In genomic region chr18:41096504-41096903, GRCh38 we compare ENCODE assay signal across 11 cellular contexts.
DNase-seq lines count a peak whose midpoint lies in the region; ATAC-seq lines count a peak whose summit lies in the region.
"Had no signal": no experiment of that assay in that cellular context is flagged by ENCODE, and none has a peak within 500 bp of the region (broad histone marks: within the 10 kb centered on the region; RNA-seq: fewer than 3 reads in every experiment).

No MANE protein-coding gene starts in this region.

- ATAC-seq in GM18868 (IDR thresholded peaks at IDR 0.05; ENCODE audit: unreplicated experiment), result no peak
- ATAC-seq: Panc1 had no signal

- DNase-seq in COLO668 (lab: John Stamatoyannopoulos, UW; ENCODE audit: unreplicated experiment), result peak; percentile 33
- peak; percentile 77 for DNase-seq in NCI-H1417 treated with DMSO at 0.1 percent for 48 hours (lab: John Stamatoyannopoulos, UW)
- peak; percentile 23 to 57 for DNase-seq in SHP77 (lab: John Stamatoyannopoulos, UW)
- peak; percentile 10 for DNase-seq in iPS-NIHi7 (ENCODE audit: extremely low spot score)
- DNase-seq in activated CD4-positive, alpha-beta T cell treated with anti-CD3 and anti-CD28 coated beads for 48 hours, result no peak
- DNase-seq in DMS79 (lab: John Stamatoyannopoulos, UW), result no peak
- DNase-seq in putamen (ENCODE audit: low spot score), result no peak
- DNase-seq: DMS79 treated with DMSO at 0.1 percent for 48 hours, transverse colon had no signal

Comparison
In these comparisons a context has a peak if more than half of its experiments do, and no peak if none do; other contexts are left out.
1. DNase-seq: peak in COLO668 (single experiment), NCI-H1417 treated with DMSO at 0.1 percent for 48 hours (single experiment), SHP77 (2 of 2) and iPS-NIHi7 (single experiment); none in activated CD4-positive, alpha-beta T cell treated with anti-CD3 and anti-CD28 coated beads for 48 hours (single experiment), DMS79 (single experiment) and putamen (single experiment).